Comparison of ENCODE assay signal across 8 cellular contexts in the genomic region with DNA sequence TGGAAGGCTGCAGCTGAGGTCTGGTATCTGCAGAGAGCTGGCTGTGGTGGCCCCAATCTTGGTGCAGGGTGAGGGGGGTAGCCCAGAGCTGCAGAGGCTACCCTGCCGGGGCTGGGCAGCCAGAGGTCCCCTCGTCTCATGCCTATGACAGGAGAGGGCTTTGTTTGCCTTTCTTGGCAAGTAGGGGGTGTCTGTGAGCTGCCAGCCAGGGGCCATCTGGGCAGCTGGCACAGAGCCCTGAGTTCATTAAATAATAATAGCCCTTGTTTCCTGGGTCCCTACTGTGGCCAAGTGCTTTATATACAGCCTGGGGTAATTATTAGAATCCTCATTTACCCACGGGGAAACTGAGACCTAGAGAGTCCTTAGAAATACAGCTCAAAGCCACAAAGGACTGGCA.
A peak's percentile ranks its signal among the peaks of the same experiment; 100 is the strongest.
DNase-seq lines count a peak whose midpoint lies in the region; ATAC-seq and TF ChIP-seq lines count a peak whose summit lies in the region.

No MANE protein-coding gene starts in this region.

- ATAC-seq in HG03108 (IDR thresholded peaks at IDR 0.05; ENCODE audit: unreplicated experiment) (peak; percentile 42), left ventricle myocardium superior (peak; percentile 84), HG03175 (IDR thresholded peaks at IDR 0.05; ENCODE audit: unreplicated experiment) (no peak), GM21576 (IDR thresholded peaks at IDR 0.05; ENCODE audit: unreplicated experiment) (no peak)
- ATAC-seq in activated CD4-positive, alpha-beta T cell treated with anti-CD3 and anti-CD28 coated beads for 36 hours: no peak

- no peak overlapping the region for H3K4me3 ChIP-seq in A673 (ENCODE audit: low read depth, low read length, poor library complexity, severe bottlenecking)
- H3K4me3 ChIP-seq in SJCRH30: no peak overlapping the region

- no peaks in the 10 kb centered on the region for H3K27me3 Mint-ChIP-seq in activated CD4-positive, alpha-beta T cell treated with anti-CD3 and anti-CD28 coated beads for 36 hours

- no peak overlapping the region for H3K27ac Mint-ChIP-seq in activated CD4-positive, alpha-beta T cell treated with anti-CD3 and anti-CD28 coated beads for 36 hours

- H3K4me1 Mint-ChIP-seq in activated CD4-positive, alpha-beta T cell treated with anti-CD3 and anti-CD28 coated beads for 36 hours: no peaks in the 10 kb centered on the region

- no peaks in the 10 kb centered on the region for H3K9me3 ChIP-seq in A673 (ENCODE audit: low read depth, low read length, poor library complexity, severe bottlenecking)
- no peaks in the 10 kb centered on the region for H3K9me3 ChIP-seq in SJCRH30 (replicated peaks)

- intact Hi-C loops in A673 (cut with micrococcal nuclease; ENCODE audit: unreplicated experiment) (no loop called here), left ventricle myocardium superior (cut with micrococcal nuclease) (no loop called here)
- intact Hi-C loops in activated CD4-positive, alpha-beta T cell treated with anti-CD3 and anti-CD28 coated beads for 36 hours (cut with DNase I, micrococcal nuclease): no loop called here

- H3K27ac ChIP-seq in A673 (ENCODE audit: low read depth, low read length, poor library complexity, severe bottlenecking) (peak overlapping the region; percentile 35), SJCRH30 (no peak overlapping the region)

- H3K27me3 ChIP-seq in A673 (replicated peaks; ENCODE audit: insufficient read depth, low read depth, low read length, poor library complexity) (no peaks in the 10 kb centered on the region), SJCRH30 (no peaks in the 10 kb centered on the region)

- CTCF ChIA-PET in A673 (lab: Charles Lee): interaction anchor here (0.7 to 0.8 kb wide), 2 partner anchors 34 to 184 kb away, joined by 4 read pairs; no protein-coding TSS in a partner anchor
- CTCF ChIA-PET in activated CD4-positive, alpha-beta T cell treated with anti-CD3 and anti-CD28 coated beads for 36 hours (lab: Charles Lee): interaction anchor here (0.6 to 0.7 kb wide), 2 partner anchors 37 to 190 kb away, joined by 3 read pairs; no protein-coding TSS in a partner anchor

- POLR2A ChIA-PET in A673 (lab: Charles Lee; ENCODE audit: low non-redundant PET): interaction anchor here (0.7 kb wide), 2 partner anchors 16 to 17 kb away, joined by 7 to 12 read pairs; no protein-coding TSS in a partner anchor
- POLR2A ChIA-PET in activated CD4-positive, alpha-beta T cell treated with anti-CD3 and anti-CD28 coated beads for 36 hours (lab: Charles Lee): interaction anchor here (0.7 to 0.8 kb wide), 2 partner anchors 20 to 103 kb away, joined by 4 read pairs; a partner anchor contains a TSS

- TF ChIP-seq CTCF in A673 (conservative IDR thresholded peaks at IDR 0.05; ENCODE audit: low read depth, low read length): peak; percentile 59

- no peaks in the 10 kb centered on the region for H3K9me3 Mint-ChIP-seq in activated CD4-positive, alpha-beta T cell treated with anti-CD3 and anti-CD28 coated beads for 36 hours (ENCODE audit: low read depth)

- H3K4me3 Mint-ChIP-seq in activated CD4-positive, alpha-beta T cell treated with anti-CD3 and anti-CD28 coated beads for 36 hours: no peak overlapping the region

- peaks cover 49% of the 10 kb centered on the region for H3K36me3 Mint-ChIP-seq in activated CD4-positive, alpha-beta T cell treated with anti-CD3 and anti-CD28 coated beads for 36 hours (ENCODE audit: low read depth)

- H3K4me1 ChIP-seq in A673 (ENCODE audit: insufficient read depth, low read length, poor library complexity, severe bottlenecking) (peaks cover 40% of the 10 kb centered on the region), SJCRH30 (peaks cover 6% of the 10 kb centered on the region)

- H3K36me3 ChIP-seq in A673 (ENCODE audit: insufficient read depth, low read length, poor library complexity, severe bottlenecking) (no peaks in the 10 kb centered on the region), SJCRH30 (no peaks in the 10 kb centered on the region)

- no TSS peak for BruUV-seq in A673 (replicated peaks; lab: Mats Ljungman, UMichigan)

- DNase-seq in A673 (ENCODE audit: low spot score) (peak; percentile 88), SJCRH30 (peak; percentile 57 to 77), left ventricle myocardium superior (peak; percentile 75), germinal center (ENCODE audit: low spot score) (no peak)
- no peak for DNase-seq in activated CD4-positive, alpha-beta T cell treated with anti-CD3 and anti-CD28 coated beads for 36 hours

Comparison
In these comparisons a context has a peak if more than half of its experiments do, and no peak if none do; other contexts are left out.
1. DNase-seq: peak in A673 (single experiment), SJCRH30 (2 of 2) and left ventricle myocardium superior (single experiment); none in germinal center (single experiment) and activated CD4-positive, alpha-beta T cell treated with anti-CD3 and anti-CD28 coated beads for 36 hours (single experiment).
2. ATAC-seq: peak in HG03108 (single experiment) and left ventricle myocardium superior (single experiment); none in HG03175 (single experiment), GM21576 (single experiment) and activated CD4-positive, alpha-beta T cell treated with anti-CD3 and anti-CD28 coated beads for 36 hours (single experiment).